Comparison of ENCODE assay signal across 1 cellular context in genomic region chr11:73410627-73411026, GRCh38.
TF ChIP-seq lines count a peak whose summit lies in the region.

No MANE protein-coding gene starts in this region.

TF ChIP-seq in IMR-90, 13 proteins besides CTCF, POLR2A, EP300 and RAD21 (continued from another document):
- TF ChIP-seq FOS (IDR thresholded peaks at IDR 0.05; ENCODE audit: low read depth, low read length) (no peak), MAZ (IDR thresholded peaks at IDR 0.05; ENCODE audit: borderline replicate concordance, low read depth, low read length) (no peak), CHD1 (IDR thresholded peaks at IDR 0.05; ENCODE audit: low read depth, low read length) (no peak), MAFK (IDR thresholded peaks at IDR 0.05; ENCODE audit: low read depth, low read length) (no peak), BHLHE40 (IDR thresholded peaks at IDR 0.05; ENCODE audit: low read depth, low read length) (no peak), SMC3 (IDR thresholded peaks at IDR 0.05; ENCODE audit: low read depth, low read length) (no peak), RFX5 (IDR thresholded peaks at IDR 0.05; ENCODE audit: low read depth, low read length) (no peak), CEBPB (IDR thresholded peaks at IDR 0.05; ENCODE audit: low read depth, low read length) (no peak), MXI1 (IDR thresholded peaks at IDR 0.05; ENCODE audit: borderline replicate concordance, low read depth, low read length) (no peak)
- TF ChIP-seq, protein P1, sequence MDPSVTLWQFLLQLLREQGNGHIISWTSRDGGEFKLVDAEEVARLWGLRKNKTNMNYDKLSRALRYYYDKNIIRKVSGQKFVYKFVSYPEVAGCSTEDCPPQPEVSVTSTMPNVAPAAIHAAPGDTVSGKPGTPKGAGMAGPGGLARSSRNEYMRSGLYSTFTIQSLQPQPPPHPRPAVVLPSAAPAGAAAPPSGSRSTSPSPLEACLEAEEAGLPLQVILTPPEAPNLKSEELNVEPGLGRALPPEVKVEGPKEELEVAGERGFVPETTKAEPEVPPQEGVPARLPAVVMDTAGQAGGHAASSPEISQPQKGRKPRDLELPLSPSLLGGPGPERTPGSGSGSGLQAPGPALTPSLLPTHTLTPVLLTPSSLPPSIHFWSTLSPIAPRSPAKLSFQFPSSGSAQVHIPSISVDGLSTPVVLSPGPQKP (IDR thresholded peaks at IDR 0.05; ENCODE audit: borderline replicate concordance, low read depth, low read length), result no peak
TF ChIP-seq in IMR-90: peak in this region for 0.
